In the genomic region with DNA sequence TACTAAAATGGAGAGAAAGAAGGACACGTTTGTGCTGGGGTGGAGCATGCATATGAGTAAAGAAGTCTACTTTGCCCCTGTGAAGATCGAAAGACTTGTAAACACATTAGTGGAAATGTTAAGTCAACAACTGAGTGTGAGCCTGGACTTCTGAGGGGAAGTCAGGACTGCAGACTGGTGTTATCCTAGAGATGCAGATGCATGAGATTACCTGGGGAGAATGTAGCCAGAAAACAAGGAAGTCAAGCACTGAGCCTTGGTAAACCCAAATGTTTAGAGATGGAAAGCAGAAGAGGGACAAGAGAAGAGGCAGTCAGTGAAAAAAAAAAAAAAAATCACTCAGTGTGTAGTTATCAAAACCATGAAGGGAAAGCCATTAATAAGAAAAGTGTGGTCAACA, we compare ENCODE assay signal across 26 cellular contexts.
"Had no signal": no experiment of that assay in that cellular context is flagged by ENCODE, and none has a peak within 500 bp of the region (broad histone marks: within the 10 kb centered on the region; RNA-seq: fewer than 3 reads in every experiment).

No MANE protein-coding gene starts in this region.

- ATAC-seq: esophagus mucosa; gastrocnemius medialis; left cardiac atrium; left lung; naive thymus-derived CD4-positive, alpha-beta T cell; psoas muscle; right cardiac atrium; stimulated activated effector memory CD8-positive, alpha-beta T cell treated with anti-CD3 and anti-CD28 coated beads, Interleukin-12 subunit alpha, Interleukin-12 subunit beta, amount 100 ng/mL, for 72 hours had no signal

- H3K27me3 ChIP-seq: dorsolateral prefrontal cortex, gastrocnemius medialis, left lung, ovary, sigmoid colon, stomach, thyroid gland, vagina had no signal

- H3K4me3 ChIP-seq: dorsolateral prefrontal cortex, gastrocnemius medialis, left lung, ovary, psoas muscle, sigmoid colon, stomach, thyroid gland, vagina had no signal

- H3K9me3 ChIP-seq: gastrocnemius medialis, left lung, ovary, psoas muscle, sigmoid colon, stomach, thyroid gland, vagina had no signal

- H3K27ac ChIP-seq: dorsolateral prefrontal cortex, epithelial cell of prostate, gastrocnemius medialis, left lung, ovary, psoas muscle, sigmoid colon, stomach, thyroid gland, vagina had no signal

- DNase-seq: dorsolateral prefrontal cortex; effector CD4-positive, alpha-beta T cell; endodermal cell; foreskin fibroblast; gastrocnemius medialis; left cardiac atrium; left lung; mesenchymal stem cell; midbrain; naive thymus-derived CD4-positive, alpha-beta T cell; occipital lobe; ovary; posterior cingulate gyrus; psoas muscle; right cardiac atrium; sigmoid colon; stimulated activated CD4-positive, alpha-beta T cell treated with anti-CD3 and anti-CD28 coated beads, Interleukin-2, amount 100 ng/mL, for 24 hours; stimulated activated CD4-positive, alpha-beta T cell treated with anti-CD3 and anti-CD28 coated beads, Interleukin-4, amount 100 ng/mL, for 24 hours; stimulated activated naive CD4-positive, alpha-beta T cell treated with Interleukin-2 at 50 U/mL for 16 hours; stomach; thyroid gland; trophoblast cell had no signal

- H3K4me1 ChIP-seq: gastrocnemius medialis, left lung, psoas muscle, sigmoid colon, stomach, thyroid gland, vagina had no signal

- H3K36me3 ChIP-seq: gastrocnemius medialis, left lung, ovary, sigmoid colon, stomach, thyroid gland, vagina had no signal
